ENCODE assay signal across 15 cellular contexts in genomic region chr1:56056438-56057312, GRCh38.
DNase-seq lines count a peak whose midpoint lies in the region; ATAC-seq and TF ChIP-seq lines count a peak whose summit lies in the region.
"Had no signal": no experiment of that assay in that cellular context is flagged by ENCODE, and none has a peak within 500 bp of the region (broad histone marks: within the 10 kb centered on the region; RNA-seq: fewer than 3 reads in every experiment).

No MANE protein-coding gene starts in this region.

- no peaks in the 10 kb centered on the region for H3K36me3 Mint-ChIP-seq in nephron (ENCODE audit: low read depth)
- H3K36me3 Mint-ChIP-seq in activated CD4-positive, alpha-beta T cell treated with anti-CD3 and anti-CD28 coated beads for 36 hours (ENCODE audit: low read depth), result no peaks in the 10 kb centered on the region

- H3K27me3 Mint-ChIP-seq in nephron (ENCODE audit: low read depth), result no peaks in the 10 kb centered on the region
- peaks cover 3% of the 10 kb centered on the region for H3K27me3 Mint-ChIP-seq in activated CD4-positive, alpha-beta T cell treated with anti-CD3 and anti-CD28 coated beads for 36 hours

- intact Hi-C loops in activated CD4-positive, alpha-beta T cell treated with anti-CD3 and anti-CD28 coated beads for 36 hours (cut with DNase I, micrococcal nuclease), result no loop called here

- ATAC-seq in activated CD4-positive, alpha-beta T cell treated with anti-CD3 and anti-CD28 coated beads for 36 hours, result no peak
- ATAC-seq in GM21723 (IDR thresholded peaks at IDR 0.05; ENCODE audit: unreplicated experiment), result no peak

- no peaks in the 10 kb centered on the region for H3K9me3 Mint-ChIP-seq in nephron
- no peaks in the 10 kb centered on the region for H3K9me3 Mint-ChIP-seq in activated CD4-positive, alpha-beta T cell treated with anti-CD3 and anti-CD28 coated beads for 36 hours (ENCODE audit: low read depth)

- H3K4me1 Mint-ChIP-seq in nephron, result peaks cover 31% of the 10 kb centered on the region
- H3K4me1 Mint-ChIP-seq in activated CD4-positive, alpha-beta T cell treated with anti-CD3 and anti-CD28 coated beads for 36 hours, result no peaks in the 10 kb centered on the region

- POLR2A ChIA-PET in activated CD4-positive, alpha-beta T cell treated with anti-CD3 and anti-CD28 coated beads for 36 hours (lab: Charles Lee), result no interaction called here

- CTCF ChIA-PET in activated CD4-positive, alpha-beta T cell treated with anti-CD3 and anti-CD28 coated beads for 36 hours (lab: Charles Lee), result no interaction called here

- peak overlapping the region in 2 of 3 experiments; percentile 23 to 27 for H3K27ac Mint-ChIP-seq in nephron
- no peak overlapping the region for H3K27ac Mint-ChIP-seq in activated CD4-positive, alpha-beta T cell treated with anti-CD3 and anti-CD28 coated beads for 36 hours

- no peak overlapping the region for H3K4me3 ChIP-seq in epithelial cell of esophagus (ENCODE audit: low read length)
- H3K4me3 ChIP-seq: spleen had no signal

- no peak overlapping the region for H3K4me3 Mint-ChIP-seq in nephron
- no peak overlapping the region for H3K4me3 Mint-ChIP-seq in activated CD4-positive, alpha-beta T cell treated with anti-CD3 and anti-CD28 coated beads for 36 hours

- no peak for TF ChIP-seq CTCF in epithelial cell of esophagus (IDR thresholded peaks at IDR 0.05; ENCODE audit: insufficient read depth, low read depth, low read length, missing control alignments)
- no peak for TF ChIP-seq CTCF in nephron (IDR thresholded peaks at IDR 0.05; ENCODE audit: unreplicated experiment in 3 of 3)

- DNase-seq in AG20443 (ENCODE audit: low spot score), result peak; percentile 52
- peak; percentile 52 for DNase-seq in NCI-H446 treated with DMSO at 0.1 percent for 48 hours (lab: John Stamatoyannopoulos, UW)
- DNase-seq in epithelial cell of esophagus (ENCODE audit: low read depth), result peak; percentile 47
- no peak for DNase-seq in H4 (ENCODE audit: low spot score)
- no peak for DNase-seq in activated CD4-positive, alpha-beta T cell treated with anti-CD3 and anti-CD28 coated beads for 36 hours
- no peak for DNase-seq in SHP77 treated with DMSO at 0.1 percent for 48 hours (lab: John Stamatoyannopoulos, UW)
- DNase-seq: activated CD4-positive, CD25-positive, alpha-beta regulatory T cell; activated naive CD4-positive, alpha-beta T cell treated with anti-CD3 and anti-CD28 coated beads, Interleukin-2, amount 50 U/mL, for 16 hours; erythroblast; mesendoderm; NCI-H187; NCI-H524; spleen had no signal

Comparison
In these comparisons a context has a peak if more than half of its experiments do, and no peak if none do; other contexts are left out.
1. DNase-seq: peak in AG20443 (single experiment), NCI-H446 treated with DMSO at 0.1 percent for 48 hours (single experiment) and epithelial cell of esophagus (single experiment); none in H4 (single experiment), activated CD4-positive, alpha-beta T cell treated with anti-CD3 and anti-CD28 coated beads for 36 hours (single experiment) and SHP77 treated with DMSO at 0.1 percent for 48 hours (single experiment).